ENCODE assay signal across 21 cellular contexts in genomic region chr2:2840101-2840531, GRCh38.
DNase-seq lines count a peak whose midpoint lies in the region; ATAC-seq and TF ChIP-seq lines count a peak whose summit lies in the region.
"Had no signal": no experiment of that assay in that cellular context is flagged by ENCODE, and none has a peak within 500 bp of the region (broad histone marks: within the 10 kb centered on the region; RNA-seq: fewer than 3 reads in every experiment).

No MANE protein-coding gene starts in this region.

- 55% methylated on average over 10 of the region's 10 CpGs for WGBS in right cardiac atrium

- H3K4me1 ChIP-seq in right cardiac atrium (ENCODE audit: control insufficient read depth, insufficient read depth, low read length) (peaks cover 3% of the 10 kb centered on the region), gastrocnemius medialis (peaks cover 8 to 12% of the 10 kb centered on the region in 2 donors)
- H3K4me1 ChIP-seq: parathyroid adenoma, Peyer's patch, SJSA1 had no signal

- no peaks in the 10 kb centered on the region for H3K36me3 ChIP-seq in gastrocnemius medialis
- H3K36me3 ChIP-seq: Peyer's patch, SJSA1 had no signal

- no peak for TF ChIP-seq CTCF in gastrocnemius medialis (IDR thresholded peaks at IDR 0.05 in 4 of 5, conservative IDR thresholded peaks at IDR 0.05 in 1 of 5)

- H3K27ac ChIP-seq in right cardiac atrium (ENCODE audit: low read length) (no peak overlapping the region), gastrocnemius medialis (peak overlapping the region in 3 of 4 donors; percentile 8 to 59 (median 37))
- H3K27ac ChIP-seq: HL-60, parathyroid adenoma, Peyer's patch, SJSA1 had no signal

- in situ Hi-C loops in gastrocnemius medialis (cut with MboI; ENCODE audit: low sequenced_read_pairs in 4 of 4), result no loop called here

- no peaks in the 10 kb centered on the region for H3K27me3 ChIP-seq in right cardiac atrium (ENCODE audit: control insufficient read depth, insufficient read depth)
- no peaks in the 10 kb centered on the region for H3K27me3 ChIP-seq in gastrocnemius medialis
- H3K27me3 ChIP-seq: Peyer's patch, SJSA1 had no signal

- H3K9me3 ChIP-seq in right cardiac atrium (ENCODE audit: control insufficient read depth, low read length) (no peaks in the 10 kb centered on the region), gastrocnemius medialis (no peaks in the 10 kb centered on the region)
- H3K9me3 ChIP-seq: mucosa of descending colon, Peyer's patch had no signal

- TF ChIP-seq POLR2A in gastrocnemius medialis (IDR thresholded peaks at IDR 0.05), result no peak

- intact Hi-C loops in right cardiac atrium (cut with DNase I), result no loop called here
- intact Hi-C loops in gastrocnemius medialis (cut with DNase I; ENCODE audit: low total_unique reads), result loop anchor here (10.0 kb wide), 1 partner anchor 635 kb away; no protein-coding TSS in a partner anchor

- peak; percentile 65 for DNase-seq in Ammon's horn (ENCODE audit: low spot score)
- DNase-seq in cerebellar cortex (ENCODE audit: low spot score), result peak; percentile 91
- no peak for DNase-seq in right cardiac atrium
- peak in 1 of 2 donors; percentile 10 for DNase-seq in gastrocnemius medialis
- DNase-seq in NCI-H2107 treated with DMSO at 0.1 percent for 48 hours (lab: John Stamatoyannopoulos, UW; ENCODE audit: unreplicated experiment), result no peak
- no peak for DNase-seq in cortex of kidney (lab: John Stamatoyannopoulos, UW)
- DNase-seq: activated CD4-positive, alpha-beta T cell treated with anti-CD3 and anti-CD28 coated beads for 48 hours; aorta; effector CD8-positive, alpha-beta T cell; erythroblast; H7; Karpas-422; mucosa of descending colon; NCI-H146; NCI-H524 treated with DMSO at 0.1 percent for 48 hours; Peyer's patch had no signal

- ATAC-seq in right cardiac atrium (peak; percentile 22 to 25), gastrocnemius medialis (peak; percentile 67 to 79), HG03565 (IDR thresholded peaks at IDR 0.05; ENCODE audit: unreplicated experiment) (no peak)
- ATAC-seq: activated T-helper 17 cell treated with anti-CD3 and anti-CD28 coated beads, Interleukin-2, amount 50 U/mL, for 72 hours; mucosa of descending colon had no signal

- no peak overlapping the region for H3K4me3 ChIP-seq in right cardiac atrium (ENCODE audit: low read length)
- no peak overlapping the region for H3K4me3 ChIP-seq in gastrocnemius medialis
- H3K4me3 ChIP-seq: mucosa of descending colon, Peyer's patch, SJSA1 had no signal

Comparison
In these comparisons a context has a peak if more than half of its experiments do, and no peak if none do; other contexts are left out.
1. DNase-seq: peak in Ammon's horn (single experiment) and cerebellar cortex (single experiment); none in right cardiac atrium (0 of 3), NCI-H2107 treated with DMSO at 0.1 percent for 48 hours (single experiment) and cortex of kidney (single experiment).